In the genomic region with DNA sequence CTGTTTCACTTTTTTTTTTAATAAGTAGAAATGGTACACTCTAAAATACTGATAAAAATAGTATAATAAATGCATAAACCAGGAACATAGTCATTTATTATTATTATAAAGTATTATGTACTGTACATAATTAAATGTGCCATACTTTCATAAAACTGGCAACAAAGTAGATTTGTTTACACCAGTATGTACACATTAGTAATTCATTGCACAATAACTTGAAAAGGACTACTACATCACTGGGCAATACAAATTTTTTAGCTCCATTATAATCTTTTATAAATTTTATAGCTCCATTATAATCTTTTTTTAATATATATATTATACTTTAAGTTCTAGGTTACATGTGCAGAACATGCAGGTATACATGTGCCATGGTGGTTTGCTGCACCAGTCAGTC, we compare ENCODE assay signal across 8 cellular contexts.
"Had no signal": no experiment of that assay in that cellular context is flagged by ENCODE, and none has a peak within 500 bp of the region (broad histone marks: within the 10 kb centered on the region; RNA-seq: fewer than 3 reads in every experiment).

No MANE protein-coding gene starts in this region.

- DNase-seq: GDM1, GF-D8 had no signal

- H3K4me3 ChIP-seq: GM12878 had no signal

- FAIRE-seq: G401.6, GM12878, GM12891, GM12892, GM18507, GM19239 had no signal

- ATAC-seq: GM12878 had no signal
